In the genomic region with DNA sequence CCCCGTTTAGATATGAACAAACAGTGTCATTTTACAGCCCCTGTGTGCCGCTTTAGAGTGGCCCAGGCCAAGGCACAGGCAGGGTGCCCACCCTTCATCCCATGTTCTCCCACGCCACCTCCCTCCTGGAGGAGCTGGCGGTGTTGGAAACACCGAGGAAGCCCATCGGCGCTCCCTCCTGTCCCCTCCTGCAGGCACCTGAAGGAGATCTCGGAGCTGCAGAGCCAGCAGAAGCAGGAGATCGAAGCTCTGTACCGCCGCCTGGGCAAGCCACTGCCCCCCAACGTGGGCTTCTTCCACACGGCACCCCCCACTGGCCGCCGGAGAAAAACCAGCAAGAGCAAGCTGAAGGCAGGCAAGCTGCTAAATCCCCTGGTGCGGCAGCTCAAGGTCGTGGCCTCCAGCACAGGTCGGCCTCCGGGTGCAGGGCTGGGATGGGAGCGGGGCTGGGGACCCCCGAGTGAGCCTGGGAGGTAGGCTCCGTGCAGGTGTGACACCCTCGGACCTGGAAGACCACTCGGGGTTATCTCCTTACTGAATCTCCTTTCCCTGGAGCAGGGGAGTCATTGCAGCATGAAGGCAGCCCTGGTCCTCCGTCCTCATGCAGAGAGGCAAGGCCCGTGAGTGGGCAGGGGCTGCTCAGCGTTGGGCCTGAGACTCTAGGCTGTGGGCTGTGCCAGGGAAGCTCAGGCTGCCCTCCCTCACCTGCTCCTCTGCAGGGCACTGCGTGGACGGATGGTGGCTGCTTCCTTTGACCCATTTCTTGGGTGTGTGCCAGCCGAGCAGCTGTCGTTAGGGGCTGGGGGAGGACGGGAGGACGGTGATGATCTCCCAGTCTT, we compare ENCODE assay signal across 12 cellular contexts.
DNase-seq lines count a peak whose midpoint lies in the region; ATAC-seq and TF ChIP-seq lines count a peak whose summit lies in the region.
"Had no signal": no experiment of that assay in that cellular context is flagged by ENCODE, and none has a peak within 500 bp of the region (broad histone marks: within the 10 kb centered on the region; RNA-seq: fewer than 3 reads in every experiment).

No MANE protein-coding gene starts in this region.

- no peak for TF ChIP-seq RAD21 in SK-N-SH (IDR thresholded peaks at IDR 0.05; ENCODE audit: low read length)

- TF ChIP-seq EP300 in SK-N-SH (IDR thresholded peaks at IDR 0.05; ENCODE audit: borderline replicate concordance in 1 of 2, low read depth in 1 of 2, low read length in 1 of 2): no peak

- no peaks in the 10 kb centered on the region for H3K27me3 ChIP-seq in SK-N-SH (ENCODE audit: insufficient read depth)
- no peaks in the 10 kb centered on the region for H3K27me3 ChIP-seq in colonic mucosa
- H3K27me3 ChIP-seq in gastrocnemius medialis: no peaks in the 10 kb centered on the region
- H3K27me3 ChIP-seq: neural progenitor cell had no signal

- H3K4me1 ChIP-seq in SK-N-SH (ENCODE audit: control insufficient read depth in 1 of 2, insufficient read depth in 2 of 2, low read depth in 1 of 2, low read length in 1 of 2): peaks cover 0 to 13% of the 10 kb centered on the region in 2 experiments; a peak in 1 of 4 replicates
- peaks cover 37% of the 10 kb centered on the region for H3K4me1 ChIP-seq in colonic mucosa
- H3K4me1 ChIP-seq in gastrocnemius medialis: peaks cover 38 to 45% of the 10 kb centered on the region in 2 donors
- H3K4me1 ChIP-seq: neural progenitor cell had no signal

- WGBS in SK-N-SH (ENCODE audit: low lambda C conversion rate): 69% methylated on average over 26 of the region's 33 CpGs

- no peak for TF ChIP-seq POLR2A in gastrocnemius medialis (IDR thresholded peaks at IDR 0.05)

- H3K9ac ChIP-seq in SK-N-SH (no peak overlapping the region), colonic mucosa (ENCODE audit: low read depth in 2 of 2, low read length in 2 of 2) (peak overlapping the region in 1 of 2 donors; percentile 59)
- H3K9ac ChIP-seq: GM23248, neural progenitor cell had no signal

- peak; percentile 39 for DNase-seq in SK-N-SH
- DNase-seq in NCI-H1092 (lab: John Stamatoyannopoulos, UW): peak; percentile 35
- DNase-seq in colonic mucosa: peak; percentile 49
- no peak for DNase-seq in gastrocnemius medialis
- no peak for DNase-seq in MV-4-11 (lab: John Stamatoyannopoulos, UW)
- DNase-seq in AG20443 (ENCODE audit: low spot score): no peak
- DNase-seq: foreskin fibroblast, GM23248, PC-9 had no signal

- H3K36me3 ChIP-seq in SK-N-SH (replicated peaks in 1 of 2; ENCODE audit: control insufficient read depth in 1 of 2, insufficient read depth in 2 of 2, low read length in 1 of 2): no peaks in the 10 kb centered on the region
- H3K36me3 ChIP-seq in colonic mucosa: no peaks in the 10 kb centered on the region
- H3K36me3 ChIP-seq in gastrocnemius medialis: no peaks in the 10 kb centered on the region
- H3K36me3 ChIP-seq: neural progenitor cell had no signal

- POLR2A ChIA-PET in SK-N-SH (lab: Yijun Ruan, JAX): no interaction called here

- H3K27ac ChIP-seq in SK-N-SH (ENCODE audit: low read depth in 2 of 2, low read length in 1 of 2) (no peak overlapping the region; a peak in 1 of 4 replicates), colonic mucosa (peak overlapping the region; percentile 41), gastrocnemius medialis (peak overlapping the region in 3 of 4 donors; percentile 11 to 78 (median 35))
- H3K27ac ChIP-seq: GM23248, neural progenitor cell, PC-9 had no signal

- no peaks in the 10 kb centered on the region for H3K79me2 ChIP-seq in SK-N-SH (ENCODE audit: insufficient read depth)

- H3K9me3 ChIP-seq in SK-N-SH (no peaks in the 10 kb centered on the region), colonic mucosa (no peaks in the 10 kb centered on the region), gastrocnemius medialis (no peaks in the 10 kb centered on the region)

- no peak overlapping the region for H2AFZ ChIP-seq in SK-N-SH (ENCODE audit: low read depth)
- H2AFZ ChIP-seq: GM23248, neural progenitor cell, PC-9 had no signal

- H3K4me3 ChIP-seq in SK-N-SH (ENCODE audit: low read depth in 2 of 2, low read length in 1 of 2) (no peak overlapping the region), colonic mucosa (no peak overlapping the region), gastrocnemius medialis (no peak overlapping the region)
- H3K4me3 ChIP-seq: GM23248, neural progenitor cell, PC-9 had no signal

- no peaks in the 10 kb centered on the region for H3K9me2 ChIP-seq in SK-N-SH

- no peaks in the 10 kb centered on the region for H4K20me1 ChIP-seq in SK-N-SH (ENCODE audit: insufficient read depth)

- ATAC-seq in SK-N-SH treated with all-trans-retinoic acid at 6 μM for 48 hours (no peak), gastrocnemius medialis (peak; percentile 13 to 23), HG03342 (IDR thresholded peaks at IDR 0.05; ENCODE audit: unreplicated experiment) (no peak)

- H3F3A ChIP-seq in SK-N-SH (replicated peaks; ENCODE audit: insufficient read depth): no peaks in the 10 kb centered on the region

- intact Hi-C loops in colonic mucosa (cut with DNase I) (loop anchor here (10.0 kb wide), 1 partner anchor 63 kb away; no protein-coding TSS in a partner anchor), gastrocnemius medialis (cut with DNase I; ENCODE audit: low total_unique reads) (no loop called here)

- CTCF ChIA-PET in SK-N-SH (lab: Yijun Ruan, JAX): interaction anchor here (0.9 to 2.8 kb wide), 6 partner anchors 9 to 189 kb away, joined by 3 to 10 read pairs (median 4); no protein-coding TSS in a partner anchor

- in situ Hi-C loops in gastrocnemius medialis (cut with MboI; ENCODE audit: low sequenced_read_pairs in 4 of 4): no loop called here

- no peak overlapping the region for H3K4me2 ChIP-seq in SK-N-SH
- H3K4me2 ChIP-seq: neural progenitor cell, PC-9 had no signal

- TF ChIP-seq CTCF in SK-N-SH (IDR thresholded peaks at IDR 0.05) (no peak), colonic mucosa (IDR thresholded peaks at IDR 0.05) (no peak), gastrocnemius medialis (IDR thresholded peaks at IDR 0.05 in 4 of 5, conservative IDR thresholded peaks at IDR 0.05 in 1 of 5) (no peak)

TF ChIP-seq in SK-N-SH, 30 proteins besides CTCF, POLR2A, EP300 and RAD21 (continues in another document):
- TF ChIP-seq TAF1 (IDR thresholded peaks at IDR 0.05; ENCODE audit: borderline replicate concordance, low read depth, low read length): no peak
- TF ChIP-seq GABPA (IDR thresholded peaks at IDR 0.05; ENCODE audit: low read depth): no peak
- TF ChIP-seq TEAD4 (IDR thresholded peaks at IDR 0.05; ENCODE audit: borderline replicate concordance, insufficient read depth): no peak
- TF ChIP-seq EZH2phosphoT487 (IDR thresholded peaks at IDR 0.05; ENCODE audit: borderline replicate concordance, low read depth): no peak
- no peak for TF ChIP-seq JUND (IDR thresholded peaks at IDR 0.05)
- TF ChIP-seq TCF12 (IDR thresholded peaks at IDR 0.05): no peak
- no peak for TF ChIP-seq FOXM1 (IDR thresholded peaks at IDR 0.05; ENCODE audit: low read depth)
- TF ChIP-seq, protein P1, sequence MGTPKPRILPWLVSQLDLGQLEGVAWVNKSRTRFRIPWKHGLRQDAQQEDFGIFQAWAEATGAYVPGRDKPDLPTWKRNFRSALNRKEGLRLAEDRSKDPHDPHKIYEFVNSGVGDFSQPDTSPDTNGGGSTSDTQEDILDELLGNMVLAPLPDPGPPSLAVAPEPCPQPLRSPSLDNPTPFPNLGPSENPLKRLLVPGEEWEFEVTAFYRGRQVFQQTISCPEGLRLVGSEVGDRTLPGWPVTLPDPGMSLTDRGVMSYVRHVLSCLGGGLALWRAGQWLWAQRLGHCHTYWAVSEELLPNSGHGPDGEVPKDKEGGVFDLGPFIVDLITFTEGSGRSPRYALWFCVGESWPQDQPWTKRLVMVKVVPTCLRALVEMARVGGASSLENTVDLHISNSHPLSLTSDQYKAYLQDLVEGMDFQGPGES (IDR thresholded peaks at IDR 0.05; ENCODE audit: low read depth, low read length): no peak
- TF ChIP-seq NFIC (IDR thresholded peaks at IDR 0.05; ENCODE audit: borderline replicate concordance): no peak

TF ChIP-seq in SK-N-SH treated with all-trans-retinoic acid at 6 μM for 48 hours, 23 proteins besides CTCF, POLR2A, EP300 and RAD21:
- no peak for TF ChIP-seq OSR1 (CRISPR knock-in tag; IDR thresholded peaks at IDR 0.05)
- TF ChIP-seq TSHZ2 (CRISPR knock-in tag; IDR thresholded peaks at IDR 0.05): no peak
- TF ChIP-seq ZFP3 (CRISPR knock-in tag; IDR thresholded peaks at IDR 0.05): no peak
- no peak for TF ChIP-seq TOX (CRISPR knock-in tag; IDR thresholded peaks at IDR 0.05; ENCODE audit: borderline replicate concordance)
- no peak for TF ChIP-seq ARNTL (CRISPR knock-in tag; IDR thresholded peaks at IDR 0.05; ENCODE audit: borderline replicate concordance, low read depth)
- TF ChIP-seq SNAI2 (CRISPR knock-in tag; IDR thresholded peaks at IDR 0.05): no peak

Comparison
In these comparisons a context has a peak if more than half of its experiments do, and no peak if none do; other contexts are left out.
1. DNase-seq: peak in SK-N-SH (single experiment), NCI-H1092 (single experiment) and colonic mucosa (single experiment); none in gastrocnemius medialis (0 of 2), MV-4-11 (single experiment) and AG20443 (single experiment).
2. H3K27ac ChIP-seq: peak in colonic mucosa (single experiment) and gastrocnemius medialis (3 of 4); none in SK-N-SH (0 of 2).
3. ATAC-seq: peak in gastrocnemius medialis (2 of 2); none in SK-N-SH treated with all-trans-retinoic acid at 6 μM for 48 hours (single experiment) and HG03342 (single experiment).